Comparison of ENCODE assay signal across 18 cellular contexts in genomic region chr12:122958198-122958888, GRCh38. TPM values are rescaled to one million over a fixed set of nuclear protein-coding genes. Genes with fewer than 3 reads are reported as not detected.
DNase-seq lines count a peak whose midpoint lies in the region; ATAC-seq, FAIRE-seq and TF ChIP-seq lines count a peak whose summit lies in the region.
"Had no signal": no experiment of that assay in that cellular context is flagged by ENCODE, and none has a peak within 500 bp of the region (broad histone marks: within the 10 kb centered on the region; RNA-seq: fewer than 3 reads in every experiment).

No MANE protein-coding gene starts in this region.

- H3K4me1 ChIP-seq in HepG2 (ENCODE audit: insufficient read depth, low read length), result peaks cover 8% of the 10 kb centered on the region
- no peaks in the 10 kb centered on the region for H3K4me1 ChIP-seq in right lobe of liver
- H3K4me1 ChIP-seq in gastroesophageal sphincter, result peaks cover 0 to 15% (median 0%) of the 10 kb centered on the region in 3 donors
- H3K4me1 ChIP-seq in testis, result peaks cover 19% of the 10 kb centered on the region

- no peak overlapping the region for H2AFZ ChIP-seq in HepG2 (ENCODE audit: low read length)

- no peak for TF ChIP-seq RAD21 in HepG2 (CRISPR knock-in tag; IDR thresholded peaks at IDR 0.05)

- H3K36me3 ChIP-seq in HepG2 (replicated peaks in 1 of 2; ENCODE audit: control insufficient read depth in 1 of 2, insufficient read depth in 2 of 2, low read length in 2 of 2) (peaks cover 2 to 3% of the 10 kb centered on the region in 2 experiments; a peak in 3 of 5 replicates), right lobe of liver (no peaks in the 10 kb centered on the region), gastroesophageal sphincter (peaks cover 0 to 31% of the 10 kb centered on the region in 2 donors), testis (ENCODE audit: low read depth, missing control alignments) (no peaks in the 10 kb centered on the region)

- CTCF ChIA-PET in HepG2 (lab: Yijun Ruan, JAX; ENCODE audit: low intra/inter-chr PET ratio, low total read pairs), result no interaction called here

- POLR2A ChIA-PET in HepG2 (lab: Yijun Ruan, JAX), result no interaction called here

- H3K27ac ChIP-seq in HepG2 (ENCODE audit: extremely low read length, insufficient read depth, low read length) (no peak overlapping the region), right lobe of liver (no peak overlapping the region), gastroesophageal sphincter (no peak overlapping the region), testis (peak overlapping the region in 1 of 2 donors; percentile 7)

- H4K20me1 ChIP-seq in HepG2 (ENCODE audit: insufficient read depth, low read length), result no peaks in the 10 kb centered on the region

- TF ChIP-seq EP300 in HepG2 (IDR thresholded peaks at IDR 0.05; ENCODE audit: low read depth in 2 of 2, low read length in 2 of 2), result no peak
- TF ChIP-seq EP300 in HepG2 (CRISPR knock-in tag; IDR thresholded peaks at IDR 0.05; ENCODE audit: borderline replicate concordance), result no peak
- TF ChIP-seq EP300 in gastroesophageal sphincter (IDR thresholded peaks at IDR 0.05), result no peak

- WGBS in HepG2 (ENCODE audit: low lambda C conversion rate), result 97% methylated on average over 5 of the region's 5 CpGs
- 91% methylated on average over 4 of the region's 5 CpGs for WGBS in right lobe of liver (ENCODE audit: insufficient coverage, low coverage, low lambda C conversion rate, missing lambda C conversion rate)
- 85 to 88% methylated on average over 2 to 5 of the region's 5 CpGs for WGBS in gastroesophageal sphincter (ENCODE audit: low coverage in 1 of 2), 2 donors
- 70 to 84% methylated on average over 5 of the region's 5 CpGs for WGBS in testis, 2 donors

- no peak for FAIRE-seq in HepG2 (lab: Jason Lieb, UNC)
- FAIRE-seq: GM12892 had no signal

- H3K9ac ChIP-seq in HepG2 (ENCODE audit: insufficient read depth, low read depth, low read length), result no peak overlapping the region

- TF ChIP-seq POLR2A in HepG2 (IDR thresholded peaks at IDR 0.05; ENCODE audit: insufficient read depth in 1 of 2, low read depth in 2 of 2, low read length in 2 of 2) (no peak), right lobe of liver (IDR thresholded peaks at IDR 0.05) (no peak), gastroesophageal sphincter (IDR thresholded peaks at IDR 0.05) (no peak), testis (IDR thresholded peaks at IDR 0.05) (no peak)

- no TSS peak for BruUV-seq in HepG2 (replicated peaks; lab: Mats Ljungman, UMichigan)

- intact Hi-C loops in HepG2 (cut with micrococcal nuclease; ENCODE audit: unreplicated experiment) (no loop called here), right lobe of liver (cut with DNase I) (loop anchor here in 1 of 2 donors (10.0 kb wide), 1 partner anchor 164 kb away; no protein-coding TSS in a partner anchor), testis (cut with DNase I; ENCODE audit: low total_unique reads) (no loop called here)

- DNase-seq in HepG2 (ENCODE audit: low spot score) (no peak), right lobe of liver (no peak), dermis blood vessel endothelial cell (peak; percentile 99), epidermal melanocyte (ENCODE audit: insufficient read length, low spot score) (no peak), testis (no peak), SW480 (ENCODE audit: low spot score) (no peak)
- DNase-seq: ACHN, COR-L47, GF-D8, GOT3, NCI-H1417 treated with DMSO at 0.1 percent for 48 hours, NCI-H2029 treated with DMSO at 0.1 percent for 48 hours, NCI-H2171 treated with DMSO at 0.1 percent for 48 hours, NCI-H510A treated with DMSO at 0.1 percent for 48 hours, NCI-H82, PC-3 had no signal

- no peak overlapping the region for H3K4me2 ChIP-seq in HepG2 (ENCODE audit: low read depth, low read length)

- TF ChIP-seq CTCF in HepG2 (CRISPR knock-in tag; IDR thresholded peaks at IDR 0.05) (no peak), right lobe of liver (IDR thresholded peaks at IDR 0.05) (no peak), gastroesophageal sphincter (IDR thresholded peaks at IDR 0.05) (no peak), testis (IDR thresholded peaks at IDR 0.05) (no peak)

- ATAC-seq in HepG2, result no peak
- no peak for ATAC-seq in right lobe of liver
- ATAC-seq in gastroesophageal sphincter, result peak; percentile 52
- ATAC-seq: PC-3 had no signal

- no peak overlapping the region for H3K4me3 ChIP-seq in HepG2 (replicated peaks in 1 of 3; ENCODE audit: insufficient read depth in 1 of 3, low read depth in 2 of 3, low read length in 3 of 3)
- H3K4me3 ChIP-seq in right lobe of liver, result no peak overlapping the region
- H3K4me3 ChIP-seq in gastroesophageal sphincter, result no peak overlapping the region
- H3K4me3 ChIP-seq in testis, result no peak overlapping the region

- in situ Hi-C loops in HepG2 (cut with HindIII; ENCODE audit: extremely low pct_ligation_motif_present, low pct_unique_long_range_greater_than_20kb), result no loop called here

- H3K79me2 ChIP-seq in HepG2 (ENCODE audit: insufficient read depth, low read length), result no peaks in the 10 kb centered on the region

- H3K9me3 ChIP-seq in HepG2 (ENCODE audit: low read length), result no peaks in the 10 kb centered on the region
- H3K9me3 ChIP-seq in right lobe of liver, result no peaks in the 10 kb centered on the region
- H3K9me3 ChIP-seq in gastroesophageal sphincter, result no peaks in the 10 kb centered on the region
- no peaks in the 10 kb centered on the region for H3K9me3 ChIP-seq in testis

- no peaks in the 10 kb centered on the region for H3K27me3 ChIP-seq in HepG2 (ENCODE audit: control insufficient read depth in 1 of 2, insufficient read depth in 2 of 2, low read length in 2 of 2)
- no peaks in the 10 kb centered on the region for H3K27me3 ChIP-seq in right lobe of liver
- no peaks in the 10 kb centered on the region for H3K27me3 ChIP-seq in gastroesophageal sphincter
- H3K27me3 ChIP-seq in testis, result no peaks in the 10 kb centered on the region

RNA-seq across cellular contexts. Expression of gene ABCB9, which starts 7.9 kb away (rescaled TPM):
- total RNA-seq in HepG2 (2016; rRNA removed; fragmentation: Illumina TruSeq; extraction: Trizol) (3.4 and 6.0 TPM in 2 replicates), right lobe of liver (1 to 10 TPM in 2 of 6 experiments, under 1 TPM in 4; 0.48 to 1.4 (median 0.94) TPM), dermis blood vessel endothelial cell (8.5 and 10.9 TPM in 2 replicates), gastroesophageal sphincter (1 to 10 TPM; 2.3 to 8.4 (median 3.5) TPM), testis (10 to 100 TPM; 75.3 to 82.8 TPM)
- total RNA-seq in HepG2 (2016; cell fraction: cytosol; rRNA removed; fragmentation: Illumina TruSeq; extraction: Trizol; ENCODE audit: low read depth), result 2.0 and 2.1 TPM in 2 replicates
- 3.8 and 6.2 TPM in 2 replicates for total RNA-seq in HepG2 (2016; cell fraction: insoluble cytoplasmic fraction; rRNA removed; fragmentation: Illumina TruSeq; extraction: Trizol)
- total RNA-seq in HepG2 (2016; cell fraction: membrane; rRNA removed; fragmentation: Illumina TruSeq; extraction: Trizol), result 4.2 and 4.6 TPM in 2 replicates
- total RNA-seq in HepG2 (2016; cell fraction: nucleus; rRNA removed; fragmentation: Illumina TruSeq; extraction: Trizol), result 7.6 and 8.0 TPM in 2 replicates
- polyA plus RNA-seq in HepG2 (2011; rRNA removed) (4.8 and 5.1 TPM in 2 replicates), testis (ENCODE audit: insufficient read depth, low read depth, low replicate concordance) (41.6 TPM)
- 2.5 and 4.1 TPM in 2 replicates for polyA plus RNA-seq in HepG2 (2011; cell fraction: cytosol; rRNA removed)
- 9.9 and 12.0 TPM in 2 replicates for polyA plus RNA-seq in HepG2 (2011; cell fraction: nucleus; rRNA removed)
- 2.4 and 3.6 TPM in 2 replicates for polyA plus RNA-seq in HepG2 (2012)
- polyA plus RNA-seq in HepG2 (2016; cell fraction: cytosol; fragmentation: Illumina TruSeq; extraction: Trizol; ENCODE audit: low read depth), result 0.78 and 1.3 TPM in 2 replicates
- 2.3 and 4.0 TPM in 2 replicates for polyA plus RNA-seq in HepG2 (2016; cell fraction: insoluble cytoplasmic fraction; fragmentation: Illumina TruSeq; extraction: Trizol; ENCODE audit: low read depth)
- 1.7 and 2.1 TPM in 2 replicates for polyA plus RNA-seq in HepG2 (2016; cell fraction: membrane; fragmentation: Illumina TruSeq; extraction: Trizol; ENCODE audit: low read depth)
- 12.6 and 14.0 TPM in 2 replicates for polyA plus RNA-seq in HepG2 (2016; cell fraction: nucleus; fragmentation: Illumina TruSeq; extraction: Trizol; ENCODE audit: insufficient read depth, low read depth)
- 16.7 and 18.1 TPM in 2 replicates for polyA minus RNA-seq in HepG2 (2011; rRNA and poly(A)+ RNA removed; ENCODE audit: low replicate concordance)
- 4.4 and 4.7 TPM in 2 replicates for polyA minus RNA-seq in HepG2 (2011; cell fraction: cytosol; rRNA and poly(A)+ RNA removed)
- polyA minus RNA-seq in HepG2 (2011; cell fraction: nucleus; rRNA and poly(A)+ RNA removed), result 9.8 and 10.9 TPM in 2 replicates

RNA-seq across cellular contexts. Expression of gene OGFOD2, which starts 16.7 kb away (rescaled TPM):
- total RNA-seq in HepG2 (2016; rRNA removed; fragmentation: Illumina TruSeq; extraction: Trizol), result 10.6 and 14.6 TPM in 2 replicates
- total RNA-seq in HepG2 (2016; cell fraction: cytosol; rRNA removed; fragmentation: Illumina TruSeq; extraction: Trizol; ENCODE audit: low read depth), result 4.5 and 4.8 TPM in 2 replicates
- total RNA-seq in HepG2 (2016; cell fraction: insoluble cytoplasmic fraction; rRNA removed; fragmentation: Illumina TruSeq; extraction: Trizol), result 12.7 and 14.8 TPM in 2 replicates
- total RNA-seq in HepG2 (2016; cell fraction: membrane; rRNA removed; fragmentation: Illumina TruSeq; extraction: Trizol), result 8.7 and 8.8 TPM in 2 replicates
- 11.1 and 14.0 TPM in 2 replicates for total RNA-seq in HepG2 (2016; cell fraction: nucleus; rRNA removed; fragmentation: Illumina TruSeq; extraction: Trizol)
- 13.2 and 15.5 TPM in 2 replicates for polyA plus RNA-seq in HepG2 (2011; rRNA removed)
- 10.6 and 23.9 TPM in 2 replicates for polyA plus RNA-seq in HepG2 (2011; cell fraction: cytosol; rRNA removed)
- 115 and 150 TPM in 2 replicates for polyA plus RNA-seq in HepG2 (2011; cell fraction: nucleus; rRNA removed)
- polyA plus RNA-seq in HepG2 (2012), result 6.2 and 7.8 TPM in 2 replicates
- polyA plus RNA-seq in HepG2 (2016; cell fraction: cytosol; fragmentation: Illumina TruSeq; extraction: Trizol; ENCODE audit: low read depth), result 7.1 and 7.6 TPM in 2 replicates
- 14.3 and 16.0 TPM in 2 replicates for polyA plus RNA-seq in HepG2 (2016; cell fraction: insoluble cytoplasmic fraction; fragmentation: Illumina TruSeq; extraction: Trizol; ENCODE audit: low read depth)
- 10.5 and 12.0 TPM in 2 replicates for polyA plus RNA-seq in HepG2 (2016; cell fraction: membrane; fragmentation: Illumina TruSeq; extraction: Trizol; ENCODE audit: low read depth)
- 40.3 and 43.3 TPM in 2 replicates for polyA plus RNA-seq in HepG2 (2016; cell fraction: nucleus; fragmentation: Illumina TruSeq; extraction: Trizol; ENCODE audit: insufficient read depth, low read depth)
- polyA minus RNA-seq in HepG2 (2011; rRNA and poly(A)+ RNA removed; ENCODE audit: low replicate concordance), result 20.5 and 24.4 TPM in 2 replicates
- polyA minus RNA-seq in HepG2 (2011; cell fraction: cytosol; rRNA and poly(A)+ RNA removed), result 6.2 and 10.0 TPM in 2 replicates
- polyA minus RNA-seq in HepG2 (2011; cell fraction: nucleus; rRNA and poly(A)+ RNA removed), result 14.0 and 15.5 TPM in 2 replicates
- total RNA-seq in right lobe of liver, result 10 to 100 TPM in 5 of 6 experiments, 1 to 10 TPM in 1; 9.9 to 18.8 (median 14.1) TPM
- 10.4 and 11.4 TPM in 2 replicates for total RNA-seq in dermis blood vessel endothelial cell
- total RNA-seq in gastroesophageal sphincter, result 10 to 100 TPM in 1 of 4 donors, 1 to 10 TPM in 3; 7.3 to 10.7 (median 8.3) TPM
- total RNA-seq in testis, result 10 to 100 TPM; 35.0 to 56.5 TPM
- polyA plus RNA-seq in testis (ENCODE audit: insufficient read depth, low read depth, low replicate concordance), result 47.2 TPM

RNA-seq across cellular contexts. Expression of gene ARL6IP4, which starts 22.1 kb away (rescaled TPM):
- total RNA-seq in HepG2 (2016; rRNA removed; fragmentation: Illumina TruSeq; extraction: Trizol), result 178 and 220 TPM in 2 replicates
- total RNA-seq in HepG2 (2016; cell fraction: cytosol; rRNA removed; fragmentation: Illumina TruSeq; extraction: Trizol; ENCODE audit: low read depth), result 710 and 791 TPM in 2 replicates
- total RNA-seq in HepG2 (2016; cell fraction: insoluble cytoplasmic fraction; rRNA removed; fragmentation: Illumina TruSeq; extraction: Trizol), result 169 and 227 TPM in 2 replicates
- 491 and 557 TPM in 2 replicates for total RNA-seq in HepG2 (2016; cell fraction: membrane; rRNA removed; fragmentation: Illumina TruSeq; extraction: Trizol)
- 80.1 and 103 TPM in 2 replicates for total RNA-seq in HepG2 (2016; cell fraction: nucleus; rRNA removed; fragmentation: Illumina TruSeq; extraction: Trizol)
- 155 and 179 TPM in 2 replicates for polyA plus RNA-seq in HepG2 (2011; rRNA removed)
- polyA plus RNA-seq in HepG2 (2011; cell fraction: cytosol; rRNA removed), result 176 and 208 TPM in 2 replicates
- polyA plus RNA-seq in HepG2 (2011; cell fraction: nucleus; rRNA removed), result 332 and 368 TPM in 2 replicates
- 109 and 121 TPM in 2 replicates for polyA plus RNA-seq in HepG2 (2012)
- 761 and 860 TPM in 2 replicates for polyA plus RNA-seq in HepG2 (2016; cell fraction: cytosol; fragmentation: Illumina TruSeq; extraction: Trizol; ENCODE audit: low read depth)
- 159 and 186 TPM in 2 replicates for polyA plus RNA-seq in HepG2 (2016; cell fraction: insoluble cytoplasmic fraction; fragmentation: Illumina TruSeq; extraction: Trizol; ENCODE audit: low read depth)
- polyA plus RNA-seq in HepG2 (2016; cell fraction: membrane; fragmentation: Illumina TruSeq; extraction: Trizol; ENCODE audit: low read depth), result 440 and 496 TPM in 2 replicates
- 178 and 189 TPM in 2 replicates for polyA plus RNA-seq in HepG2 (2016; cell fraction: nucleus; fragmentation: Illumina TruSeq; extraction: Trizol; ENCODE audit: insufficient read depth, low read depth)
- polyA minus RNA-seq in HepG2 (2011; rRNA and poly(A)+ RNA removed; ENCODE audit: low replicate concordance), result 30.5 and 34.7 TPM in 2 replicates
- polyA minus RNA-seq in HepG2 (2011; cell fraction: cytosol; rRNA and poly(A)+ RNA removed), result 30.8 and 31.7 TPM in 2 replicates
- 19.3 and 22.6 TPM in 2 replicates for polyA minus RNA-seq in HepG2 (2011; cell fraction: nucleus; rRNA and poly(A)+ RNA removed)
- total RNA-seq in right lobe of liver, result 100 to 1,000 TPM in 5 of 6 experiments, 10 to 100 TPM in 1; 84.7 to 146 (median 110) TPM
- 213 and 267 TPM in 2 replicates for total RNA-seq in dermis blood vessel endothelial cell
- 100 to 1,000 TPM; 251 to 343 (median 302) TPM for total RNA-seq in gastroesophageal sphincter
- total RNA-seq in testis, result 100 to 1,000 TPM; 169 to 190 TPM
- 210 TPM for polyA plus RNA-seq in testis (ENCODE audit: insufficient read depth, low read depth, low replicate concordance)
